Comparison of ENCODE assay signal across 26 cellular contexts in the genomic region with DNA sequence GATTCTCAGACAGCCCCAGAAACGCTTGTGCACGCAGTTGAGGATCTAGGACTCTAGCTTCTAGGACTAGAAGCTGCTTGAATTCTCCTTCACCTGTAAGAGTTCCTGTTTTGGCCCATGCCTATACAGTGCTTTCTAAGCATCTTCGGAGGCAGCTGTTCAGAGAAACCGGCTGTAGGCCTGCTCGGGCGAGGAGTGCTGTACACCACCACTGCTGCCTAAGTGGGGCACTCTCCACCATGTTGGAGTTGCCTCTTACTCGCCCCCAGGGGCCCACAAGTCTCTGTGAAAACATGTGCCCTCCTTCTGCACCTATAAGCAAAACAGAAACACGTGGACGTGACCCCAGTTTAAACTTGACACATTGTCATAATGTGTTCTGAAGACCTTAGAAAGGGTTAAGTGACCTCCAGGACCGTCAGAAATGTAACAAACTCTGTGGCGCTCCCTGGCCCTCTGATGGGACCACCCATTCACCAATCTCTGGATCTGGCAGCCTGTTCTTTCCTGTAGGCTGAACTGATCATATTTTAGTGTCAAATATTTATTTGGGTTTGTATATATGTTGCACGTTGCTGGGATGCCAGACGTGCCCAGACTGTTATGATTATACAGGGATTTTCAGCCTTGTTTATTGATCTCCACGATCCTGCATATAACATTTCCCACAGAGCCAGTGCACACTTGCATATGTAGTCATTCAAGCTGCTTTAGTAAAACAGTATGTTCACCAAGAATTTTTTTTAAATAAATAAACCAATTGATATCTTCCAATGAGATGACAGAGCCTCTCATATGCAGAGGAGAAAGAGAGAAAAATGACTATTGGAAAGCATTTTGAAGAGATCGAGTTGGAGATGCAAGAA.
DNase-seq lines count a peak whose midpoint lies in the region; ATAC-seq, FAIRE-seq and TF ChIP-seq lines count a peak whose summit lies in the region.
"Had no signal": no experiment of that assay in that cellular context is flagged by ENCODE, and none has a peak within 500 bp of the region (broad histone marks: within the 10 kb centered on the region; RNA-seq: fewer than 3 reads in every experiment).

No MANE protein-coding gene starts in this region.

- POLR2A ChIA-PET in HepG2 (lab: Yijun Ruan, JAX): no interaction called here

- no peaks in the 10 kb centered on the region for H3K9me3 Mint-ChIP-seq in endodermal cell
- H3K9me3 Mint-ChIP-seq: CD14-positive monocyte; CD4-positive, alpha-beta T cell; CD8-positive, alpha-beta memory T cell had no signal

- no peaks in the 10 kb centered on the region for H3K9me3 ChIP-seq in HepG2 (ENCODE audit: low read length)
- H3K9me3 ChIP-seq in right lobe of liver: no peaks in the 10 kb centered on the region
- no peaks in the 10 kb centered on the region for H3K9me3 ChIP-seq in endodermal cell (ENCODE audit: control insufficient read depth, low read length)
- no peaks in the 10 kb centered on the region for H3K9me3 ChIP-seq in upper lobe of right lung
- H3K9me3 ChIP-seq: BE2C; BLaER1 treated with 17β-estradiol and CSF1 and Interleukin-3, amounts not matched to agents 10 nM and 100 nM had no signal

- intact Hi-C loops in HepG2 (cut with micrococcal nuclease; ENCODE audit: unreplicated experiment): no loop called here
- intact Hi-C loops in right lobe of liver (cut with DNase I): no loop called here
- intact Hi-C loops in upper lobe of right lung (cut with DNase I): no loop called here

- no peak for TF ChIP-seq CTCF in HepG2 (CRISPR knock-in tag; IDR thresholded peaks at IDR 0.05)
- TF ChIP-seq CTCF in right lobe of liver (IDR thresholded peaks at IDR 0.05): no peak
- TF ChIP-seq CTCF in endodermal cell (conservative IDR thresholded peaks at IDR 0.05): no peak
- TF ChIP-seq CTCF in fibroblast of villous mesenchyme (IDR thresholded peaks at IDR 0.05; ENCODE audit: insufficient read depth, low read depth, low read length): no peak
- no peak for TF ChIP-seq CTCF in upper lobe of right lung (IDR thresholded peaks at IDR 0.05)

- no peak overlapping the region for H3K4me3 ChIP-seq in HepG2 (replicated peaks in 1 of 3; ENCODE audit: insufficient read depth in 1 of 3, low read depth in 2 of 3, low read length in 3 of 3)
- no peak overlapping the region for H3K4me3 ChIP-seq in right lobe of liver
- no peak overlapping the region for H3K4me3 ChIP-seq in endodermal cell (ENCODE audit: low read length)
- H3K4me3 ChIP-seq in fibroblast of villous mesenchyme (ENCODE audit: low read depth, low read length): no peak overlapping the region
- no peak overlapping the region for H3K4me3 ChIP-seq in upper lobe of right lung
- H3K4me3 ChIP-seq: BLaER1 treated with 17β-estradiol and CSF1 and Interleukin-3, amounts not matched to agents 10 nM and 100 nM; GM12878; GM23248 had no signal

- ATAC-seq in HepG2 (no peak), right lobe of liver (no peak), upper lobe of right lung (no peak)
- ATAC-seq: GM12878 had no signal

- H3K4me1 Mint-ChIP-seq in endodermal cell: peaks cover 3% of the 10 kb centered on the region
- H3K4me1 Mint-ChIP-seq: CD8-positive, alpha-beta memory T cell had no signal

- no peaks in the 10 kb centered on the region for H3K79me2 ChIP-seq in HepG2 (ENCODE audit: insufficient read depth, low read length)

- DNase-seq in HepG2 (ENCODE audit: low spot score) (no peak), right lobe of liver (no peak), endodermal cell (peak; percentile 40), fibroblast of villous mesenchyme (ENCODE audit: low read depth) (peak; percentile 10), upper lobe of right lung (no peak), DMS79 treated with DMSO at 0.1 percent for 48 hours (lab: John Stamatoyannopoulos, UW) (no peak), GF-D8 (lab: John Stamatoyannopoulos, UW) (no peak), EL (no peak)
- DNase-seq: AML-193; BE2C; CD4-positive, alpha-beta T cell; CD8-positive, alpha-beta memory T cell; DMS 273 treated with DMSO at 0.1 percent for 48 hours; DMS79; GM23248; H7; HCEC 1CT had no signal

- H3K27me3 ChIP-seq in HepG2 (ENCODE audit: control insufficient read depth in 1 of 2, insufficient read depth in 2 of 2, low read length in 2 of 2) (peaks cover under 1 to 6% of the 10 kb centered on the region in 2 experiments; a peak in 2 of 5 replicates), right lobe of liver (no peaks in the 10 kb centered on the region), endodermal cell (ENCODE audit: control insufficient read depth, insufficient read depth, low read length, poor library complexity, severe bottlenecking) (no peaks in the 10 kb centered on the region), upper lobe of right lung (no peaks in the 10 kb centered on the region)
- H3K27me3 ChIP-seq: BE2C; BLaER1 treated with 17β-estradiol and CSF1 and Interleukin-3, amounts not matched to agents 10 nM and 100 nM had no signal

- in situ Hi-C loops in HepG2 (cut with HindIII; ENCODE audit: extremely low pct_ligation_motif_present, low pct_unique_long_range_greater_than_20kb): loop anchor here (25.0 kb wide), 2 partner anchors 1063 to 1388 kb away; a partner anchor contains a TSS

- TF ChIP-seq EP300 in HepG2 (IDR thresholded peaks at IDR 0.05; ENCODE audit: low read depth in 2 of 2, low read length in 2 of 2): no peak
- TF ChIP-seq EP300 in HepG2 (CRISPR knock-in tag; IDR thresholded peaks at IDR 0.05; ENCODE audit: borderline replicate concordance): no peak

- no peak overlapping the region for H3K4me2 ChIP-seq in HepG2 (ENCODE audit: low read depth, low read length)
- H3K4me2 ChIP-seq: BLaER1 treated with 17β-estradiol and CSF1 and Interleukin-3, amounts not matched to agents 10 nM and 100 nM had no signal

- no peaks in the 10 kb centered on the region for H4K20me1 ChIP-seq in HepG2 (ENCODE audit: insufficient read depth, low read length)
- H4K20me1 ChIP-seq: BLaER1 treated with 17β-estradiol and CSF1 and Interleukin-3, amounts not matched to agents 10 nM and 100 nM had no signal

- H3K4me3 Mint-ChIP-seq in endodermal cell: no peak overlapping the region
- H3K4me3 Mint-ChIP-seq: CD14-positive monocyte; CD4-positive, alpha-beta T cell; CD8-positive, alpha-beta memory T cell had no signal

- no peak for TF ChIP-seq POLR2A in HepG2 (IDR thresholded peaks at IDR 0.05; ENCODE audit: insufficient read depth in 1 of 2, low read depth in 2 of 2, low read length in 2 of 2)
- no peak for TF ChIP-seq POLR2A in right lobe of liver (IDR thresholded peaks at IDR 0.05)

- CTCF ChIA-PET in HepG2 (lab: Yijun Ruan, JAX; ENCODE audit: low intra/inter-chr PET ratio, low total read pairs): no interaction called here

- H3K36me3 ChIP-seq in HepG2 (replicated peaks in 1 of 2; ENCODE audit: control insufficient read depth in 1 of 2, insufficient read depth in 2 of 2, low read length in 2 of 2): no peaks in the 10 kb centered on the region
- no peaks in the 10 kb centered on the region for H3K36me3 ChIP-seq in right lobe of liver
- H3K36me3 ChIP-seq in endodermal cell (ENCODE audit: control insufficient read depth, insufficient read depth, low read length): no peaks in the 10 kb centered on the region
- H3K36me3 ChIP-seq in upper lobe of right lung: no peaks in the 10 kb centered on the region
- H3K36me3 ChIP-seq: BE2C; BLaER1 treated with 17β-estradiol and CSF1 and Interleukin-3, amounts not matched to agents 10 nM and 100 nM had no signal

- H3K36me3 Mint-ChIP-seq in endodermal cell (ENCODE audit: low read depth): no peaks in the 10 kb centered on the region
- H3K36me3 Mint-ChIP-seq: CD14-positive monocyte; CD8-positive, alpha-beta memory T cell had no signal

- TF ChIP-seq RAD21 in HepG2 (CRISPR knock-in tag; IDR thresholded peaks at IDR 0.05): no peak

- H3K27me3 Mint-ChIP-seq in endodermal cell (ENCODE audit: insufficient read depth): no peaks in the 10 kb centered on the region
- H3K27me3 Mint-ChIP-seq: CD4-positive, alpha-beta T cell; CD8-positive, alpha-beta memory T cell had no signal

- H3K27ac Mint-ChIP-seq in endodermal cell: no peak overlapping the region
- H3K27ac Mint-ChIP-seq: CD14-positive monocyte; CD4-positive, alpha-beta T cell; CD8-positive, alpha-beta memory T cell had no signal

- BruUV-seq in HepG2 (replicated peaks; lab: Mats Ljungman, UMichigan): no TSS peak

- H3K27ac ChIP-seq in HepG2 (ENCODE audit: extremely low read length, insufficient read depth, low read length) (no peak overlapping the region), right lobe of liver (no peak overlapping the region), endodermal cell (ENCODE audit: low read depth, low read length) (no peak overlapping the region), upper lobe of right lung (no peak overlapping the region)
- H3K27ac ChIP-seq: 22Rv1; BLaER1 treated with 17β-estradiol and CSF1 and Interleukin-3, amounts not matched to agents 10 nM and 100 nM; GM23248 had no signal

- FAIRE-seq in HepG2 (lab: Jason Lieb, UNC): no peak
- FAIRE-seq: A204.1, D721Med, G401.6, GM12878, GM19239, H1 had no signal

- H3K4me1 ChIP-seq in HepG2 (ENCODE audit: insufficient read depth, low read length) (no peaks in the 10 kb centered on the region), right lobe of liver (no peaks in the 10 kb centered on the region), endodermal cell (ENCODE audit: control insufficient read depth, insufficient read depth, low read length) (no peaks in the 10 kb centered on the region), upper lobe of right lung (no peaks in the 10 kb centered on the region)
- H3K4me1 ChIP-seq: BE2C had no signal

- no peak overlapping the region for H2AFZ ChIP-seq in HepG2 (ENCODE audit: low read length)
- H2AFZ ChIP-seq: GM23248 had no signal

- H3K9ac ChIP-seq in HepG2 (ENCODE audit: insufficient read depth, low read depth, low read length): no peak overlapping the region
- H3K9ac ChIP-seq in endodermal cell (ENCODE audit: extremely low read depth, low read length, poor library complexity, severe bottlenecking): no peak overlapping the region
- H3K9ac ChIP-seq: BLaER1 treated with 17β-estradiol and CSF1 and Interleukin-3, amounts not matched to agents 10 nM and 100 nM; GM23248 had no signal

- 22% methylated on average over 13 of the region's 15 CpGs for WGBS in HepG2 (ENCODE audit: low lambda C conversion rate)
- 77% methylated on average over 7 of the region's 15 CpGs for WGBS in right lobe of liver (ENCODE audit: insufficient coverage, low coverage, low lambda C conversion rate, missing lambda C conversion rate)
- 91 to 93% methylated on average over 15 of the region's 15 CpGs for WGBS in endodermal cell (ENCODE audit: insufficient coverage in 1 of 2, insufficient read length in 1 of 2), 2 experiments

Comparison
In these comparisons a context has a peak if more than half of its experiments do, and no peak if none do; other contexts are left out.
1. DNase-seq: peak in endodermal cell (single experiment) and fibroblast of villous mesenchyme (single experiment); none in HepG2 (single experiment), right lobe of liver (0 of 3), upper lobe of right lung (single experiment), DMS79 treated with DMSO at 0.1 percent for 48 hours (single experiment), GF-D8 (single experiment) and EL (single experiment).